Comparison of ENCODE assay signal across 8 cellular contexts in the genomic region with DNA sequence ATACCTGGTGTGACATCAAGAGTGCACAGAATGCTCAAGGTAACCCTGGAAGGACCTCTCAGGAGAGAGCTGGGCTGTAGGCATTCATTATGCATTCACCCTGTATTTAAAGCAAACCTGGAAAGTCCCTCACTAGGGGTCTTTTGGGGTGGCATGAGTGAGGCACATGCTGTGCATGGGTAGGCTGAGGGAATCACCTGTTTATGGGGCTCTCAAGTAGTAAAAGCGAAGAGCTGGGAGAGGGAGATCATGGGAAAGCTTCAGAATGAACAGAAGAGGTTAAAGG. TPM values are rescaled to one million over a fixed set of nuclear protein-coding genes. Genes with fewer than 3 reads are reported as not detected.
DNase-seq lines count a peak whose midpoint lies in the region; ATAC-seq and TF ChIP-seq lines count a peak whose summit lies in the region.

No MANE protein-coding gene starts in this region.

- ATAC-seq in WTC11 (no peak), foreskin keratinocyte (no peak), GM21576 (IDR thresholded peaks at IDR 0.05; ENCODE audit: unreplicated experiment) (no peak)

- DNase-seq in WTC11 (ENCODE audit: low spot score) (no peak), foreskin keratinocyte (peak in 1 of 2 donors; percentile 29), retinal pigment epithelial cell (ENCODE audit: low read depth) (no peak), NAMALWA (ENCODE audit: low spot score) (no peak), GM10248 (ENCODE audit: extremely low spot score) (no peak), T-helper 9 cell (no peak)

- H3K27me3 ChIP-seq in foreskin keratinocyte = no peaks in the 10 kb centered on the region

- peak overlapping the region; percentile 49 for H3K4me3 ChIP-seq in retinal pigment epithelial cell (ENCODE audit: low read length)

- no peaks in the 10 kb centered on the region for H3K36me3 ChIP-seq in ES-I3 (ENCODE audit: insufficient read depth, low read length)

- POLR2A ChIA-PET in WTC11 (lab: Charles Lee) = interaction anchor here (0.8 to 2.1 kb wide), 4 partner anchors 37 to 46 kb away, joined by 3 to 9 read pairs (median 3); partner anchors contain the start of gene KRTCAP2
- POLR2A ChIA-PET in GM10248 (lab: Yijun Ruan, JAX) = no interaction called here

- H3K4me1 Mint-ChIP-seq in WTC11 = peaks cover 55% of the 10 kb centered on the region

- H3K27ac Mint-ChIP-seq in WTC11 = no peak overlapping the region

- H3K4me3 Mint-ChIP-seq in WTC11 = peak overlapping the region; percentile 90

- TF ChIP-seq CTCF in WTC11 (IDR thresholded peaks at IDR 0.05) (no peak), foreskin keratinocyte (conservative IDR thresholded peaks at IDR 0.05) (no peak), retinal pigment epithelial cell (conservative IDR thresholded peaks at IDR 0.05; ENCODE audit: low read depth, low read length) (no peak), GM10248 (IDR thresholded peaks at IDR 0.05; ENCODE audit: control extremely low read depth, extremely low read depth, low read depth, missing control alignments) (no peak)

- H3K4me1 ChIP-seq in ES-I3 (ENCODE audit: insufficient read depth, low read length) = peaks cover 28% of the 10 kb centered on the region
- peaks cover 38% of the 10 kb centered on the region for H3K4me1 ChIP-seq in foreskin keratinocyte

- no peaks in the 10 kb centered on the region for H3K9me3 ChIP-seq in ES-I3 (ENCODE audit: control insufficient read depth, insufficient read depth, low read length)

- H3K36me3 Mint-ChIP-seq in WTC11 = peaks cover 14% of the 10 kb centered on the region

- H3K27me3 Mint-ChIP-seq in WTC11 (ENCODE audit: low read depth) = peaks cover 55% of the 10 kb centered on the region

- H3K9ac ChIP-seq in ES-I3 (ENCODE audit: low read depth, low read length) = peak overlapping the region; percentile 55; the same call in 1 of the 2 replicates

- no peaks in the 10 kb centered on the region for H3K9me3 Mint-ChIP-seq in WTC11

- CTCF ChIA-PET in WTC11 (lab: Charles Lee) (interaction anchor here (0.6 to 12.9 kb wide), 15 partner anchors 11 to 111 kb away, joined by 3 to 164 read pairs (median 4); partner anchors contain the start of genes EFNA3, EFNA4, KRTCAP2 and TRIM46), GM10248 (lab: Yijun Ruan, JAX) (interaction anchor here (1.2 to 4.4 kb wide), 4 partner anchors 13 to 44 kb away, joined by 3 to 26 read pairs (median 6); partner anchors contain the start of gene KRTCAP2)

- H3K27ac ChIP-seq in foreskin keratinocyte = peak overlapping the region; percentile 99

TF ChIP-seq in WTC11, 78 proteins besides CTCF, POLR2A, EP300 and RAD21:
- TF ChIP-seq FOXK1 (CRISPR knock-in tag; IDR thresholded peaks at IDR 0.05) (no peak), SMAD4 (CRISPR knock-in tag; IDR thresholded peaks at IDR 0.05) (no peak), SOX15 (CRISPR knock-in tag; IDR thresholded peaks at IDR 0.05) (no peak), ZNF138 (CRISPR knock-in tag; conservative IDR thresholded peaks at IDR 0.05) (no peak), IRF2 (CRISPR knock-in tag; IDR thresholded peaks at IDR 0.05; ENCODE audit: borderline replicate concordance, low read depth) (no peak)

RNA-seq across cellular contexts. Expression of gene EFNA1, which starts 0.7 kb away (rescaled TPM):
- 6.0 to 7.3 TPM (median 6.5 TPM) in 3 replicates for total RNA-seq in WTC11 (2021)
- total RNA-seq in foreskin keratinocyte = 27.3 and 48.2 TPM in 2 replicates
- polyA plus RNA-seq in foreskin keratinocyte = 25.7 and 41.9 TPM in 2 replicates

RNA-seq across cellular contexts. Expression of gene SLC50A1, which starts 7.2 kb away (rescaled TPM):
- total RNA-seq in WTC11 (2021) (39.0 to 47.8 TPM (median 46.0 TPM) in 3 replicates), foreskin keratinocyte (63.0 and 65.0 TPM in 2 replicates)
- polyA plus RNA-seq in foreskin keratinocyte = 78.9 and 81.8 TPM in 2 replicates

RNA-seq across cellular contexts. Expression of gene DPM3, which starts 11.9 kb away (rescaled TPM):
- total RNA-seq in WTC11 (2021) = 70.6 to 79.8 TPM (median 73.5 TPM) in 3 replicates
- 37.4 and 45.2 TPM in 2 replicates for total RNA-seq in foreskin keratinocyte
- polyA plus RNA-seq in foreskin keratinocyte = 84.4 and 94.5 TPM in 2 replicates

RNA-seq across cellular contexts. Expression of gene KRTCAP2, which starts 44.7 kb away (rescaled TPM):
- total RNA-seq in WTC11 (2021) (104 to 161 TPM (median 147 TPM) in 3 replicates), foreskin keratinocyte (176 and 184 TPM in 2 replicates)
- 274 and 294 TPM in 2 replicates for polyA plus RNA-seq in foreskin keratinocyte

RNA-seq across cellular contexts. Expression of gene TRIM46, which starts 45.2 kb away (rescaled TPM):
- 20.3 to 22.1 TPM (median 21.4 TPM) in 3 replicates for total RNA-seq in WTC11 (2021)
- total RNA-seq in foreskin keratinocyte = 2.7 and 4.4 TPM in 2 replicates
- polyA plus RNA-seq in foreskin keratinocyte = 3.6 and 3.8 TPM in 2 replicates
